8 cellular contexts compared by ENCODE assay signal in the genomic region with DNA sequence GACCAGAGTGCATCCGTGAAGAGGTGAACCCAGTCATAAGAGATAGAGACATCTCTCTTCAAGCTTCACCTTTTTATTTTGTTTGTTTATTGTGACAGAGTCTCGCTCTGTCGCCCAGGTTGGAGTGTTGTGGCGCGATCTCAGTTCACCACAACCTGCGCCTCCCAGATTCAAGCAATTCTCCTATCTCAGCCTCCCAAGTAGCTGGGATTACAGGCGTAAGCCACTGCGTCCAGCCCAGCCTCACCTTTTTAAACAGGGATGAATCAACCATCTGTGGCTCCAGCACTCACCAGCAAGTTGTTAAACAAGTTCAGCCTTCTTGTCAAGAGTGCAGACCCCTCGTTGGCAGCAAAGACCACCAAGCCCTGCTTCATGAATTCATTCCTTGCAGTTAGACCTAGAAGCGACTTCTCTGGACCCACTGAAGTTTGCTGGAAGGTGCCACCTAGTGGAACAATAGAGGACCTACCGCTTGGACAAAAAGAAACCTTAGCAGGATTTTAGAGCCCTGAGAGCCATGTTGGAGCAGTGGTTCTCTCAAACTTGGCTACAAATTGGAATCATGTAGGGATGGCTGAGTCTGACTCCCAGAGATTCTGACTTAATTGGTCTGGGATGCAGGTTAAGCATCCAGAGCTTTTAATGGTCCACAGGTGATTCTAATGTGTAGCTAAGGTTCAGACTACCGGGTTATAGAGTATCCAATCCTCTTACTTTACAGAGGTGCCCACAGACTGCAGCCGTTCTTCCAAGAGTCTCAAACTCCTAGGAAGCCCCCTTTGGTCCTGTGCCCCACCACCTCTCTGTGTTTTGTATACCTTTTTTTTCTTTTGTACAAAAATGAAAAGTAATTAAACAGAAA. TPM values are rescaled to one million over a fixed set of nuclear protein-coding genes. Genes with fewer than 3 reads are reported as not detected.
DNase-seq lines count a peak whose midpoint lies in the region; ATAC-seq and TF ChIP-seq lines count a peak whose summit lies in the region.

No MANE protein-coding gene starts in this region.

- no peaks in the 10 kb centered on the region for H3K9me3 ChIP-seq in CD4-positive, alpha-beta T cell (ENCODE audit: control insufficient read depth, low read length)
- no peaks in the 10 kb centered on the region for H3K9me3 ChIP-seq in endodermal cell (ENCODE audit: control insufficient read depth, low read length)

- H3K4me3 ChIP-seq in endodermal cell (ENCODE audit: low read length): no peak overlapping the region

- no peaks in the 10 kb centered on the region for H3K9me3 Mint-ChIP-seq in CD4-positive, alpha-beta T cell
- no peaks in the 10 kb centered on the region for H3K9me3 Mint-ChIP-seq in T-helper 1 cell treated with Interleukin-12 subunit alpha and Interleukin-12 subunit beta and Interleukin-4 antibody, amounts not matched to agents 30 μg/mL and 1 μg/mL, for 36 hours
- H3K9me3 Mint-ChIP-seq in endodermal cell: no peaks in the 10 kb centered on the region

- no peaks in the 10 kb centered on the region for H3K4me1 Mint-ChIP-seq in CD4-positive, alpha-beta T cell (ENCODE audit: low read depth)
- H3K4me1 Mint-ChIP-seq in T-helper 1 cell treated with Interleukin-12 subunit alpha and Interleukin-12 subunit beta and Interleukin-4 antibody, amounts not matched to agents 30 μg/mL and 1 μg/mL, for 36 hours (ENCODE audit: low read depth): peaks cover 26% of the 10 kb centered on the region
- peaks cover 14% of the 10 kb centered on the region for H3K4me1 Mint-ChIP-seq in endodermal cell

- CTCF ChIA-PET in CD4-positive, alpha-beta T cell (lab: Charles Lee): interaction anchor here (0.8 to 2.9 kb wide), 3 partner anchors 10 to 224 kb away, joined by 3 to 21 read pairs (median 13); a partner anchor contains a TSS

- DNase-seq in CD4-positive, alpha-beta T cell: peak in 5 of 10 experiments; percentile 12 to 38 (median 23)
- DNase-seq in NCI-H1105 (lab: John Stamatoyannopoulos, UW) (peak; percentile 18), endodermal cell (peak; percentile 76), midbrain (lab: John Stamatoyannopoulos, UW) (peak; percentile 75), GOT3 (lab: John Stamatoyannopoulos, UW) (no peak)

- H3K27ac Mint-ChIP-seq in CD4-positive, alpha-beta T cell: no peak overlapping the region
- peak overlapping the region; percentile 29 for H3K27ac Mint-ChIP-seq in T-helper 1 cell treated with Interleukin-12 subunit alpha and Interleukin-12 subunit beta and Interleukin-4 antibody, amounts not matched to agents 30 μg/mL and 1 μg/mL, for 36 hours
- H3K27ac Mint-ChIP-seq in endodermal cell: no peak overlapping the region

- peak; percentile 96 for ATAC-seq in CD4-positive, alpha-beta T cell (ENCODE audit: poor library complexity)
- ATAC-seq in GM18502 (IDR thresholded peaks at IDR 0.05; ENCODE audit: poor library complexity, unreplicated experiment) (peak; percentile 93), HG02763 (IDR thresholded peaks at IDR 0.05; ENCODE audit: unreplicated experiment) (peak; percentile 89)

- 61 to 69% methylated on average over 10 to 13 of the region's 13 CpGs for WGBS in endodermal cell (ENCODE audit: insufficient coverage in 1 of 2, insufficient read length in 1 of 2), 2 experiments

- no peak overlapping the region for H3K9ac ChIP-seq in endodermal cell (ENCODE audit: extremely low read depth, low read length, poor library complexity, severe bottlenecking)

- no peaks in the 10 kb centered on the region for H3K36me3 ChIP-seq in endodermal cell (ENCODE audit: control insufficient read depth, insufficient read depth, low read length)

- H3K27me3 Mint-ChIP-seq in CD4-positive, alpha-beta T cell: peaks cover 4% of the 10 kb centered on the region
- H3K27me3 Mint-ChIP-seq in T-helper 1 cell treated with Interleukin-12 subunit alpha and Interleukin-12 subunit beta and Interleukin-4 antibody, amounts not matched to agents 30 μg/mL and 1 μg/mL, for 36 hours (ENCODE audit: low read depth): peaks cover 18% of the 10 kb centered on the region
- peaks cover 16% of the 10 kb centered on the region for H3K27me3 Mint-ChIP-seq in endodermal cell (ENCODE audit: insufficient read depth)

- H3K36me3 Mint-ChIP-seq in CD4-positive, alpha-beta T cell (ENCODE audit: low read depth): no peaks in the 10 kb centered on the region
- H3K36me3 Mint-ChIP-seq in T-helper 1 cell treated with Interleukin-12 subunit alpha and Interleukin-12 subunit beta and Interleukin-4 antibody, amounts not matched to agents 30 μg/mL and 1 μg/mL, for 36 hours (ENCODE audit: low read depth): no peaks in the 10 kb centered on the region
- no peaks in the 10 kb centered on the region for H3K36me3 Mint-ChIP-seq in endodermal cell (ENCODE audit: low read depth)

- intact Hi-C loops in CD4-positive, alpha-beta T cell (cut with DNase I, micrococcal nuclease): loop anchor here (1.0 to 10.0 kb wide), 3 partner anchors 108 to 265 kb away; a partner anchor contains a TSS

- H3K4me3 Mint-ChIP-seq in CD4-positive, alpha-beta T cell: no peak overlapping the region
- no peak overlapping the region for H3K4me3 Mint-ChIP-seq in T-helper 1 cell treated with Interleukin-12 subunit alpha and Interleukin-12 subunit beta and Interleukin-4 antibody, amounts not matched to agents 30 μg/mL and 1 μg/mL, for 36 hours
- H3K4me3 Mint-ChIP-seq in endodermal cell: no peak overlapping the region

- peak; percentile 72 for TF ChIP-seq CTCF in CD4-positive, alpha-beta T cell (IDR thresholded peaks at IDR 0.05)
- TF ChIP-seq CTCF in endodermal cell (conservative IDR thresholded peaks at IDR 0.05): peak; percentile 86

- POLR2A ChIA-PET in CD4-positive, alpha-beta T cell (lab: Charles Lee): no interaction called here

- no peaks in the 10 kb centered on the region for H3K4me1 ChIP-seq in endodermal cell (ENCODE audit: control insufficient read depth, insufficient read depth, low read length)

- no peak overlapping the region for H3K27ac ChIP-seq in CD4-positive, alpha-beta T cell (ENCODE audit: low read depth, low read length)
- no peak overlapping the region for H3K27ac ChIP-seq in endodermal cell (ENCODE audit: low read depth, low read length)

- no peaks in the 10 kb centered on the region for H3K27me3 ChIP-seq in CD4-positive, alpha-beta T cell (ENCODE audit: control insufficient read depth, insufficient read depth, low read length)
- H3K27me3 ChIP-seq in endodermal cell (ENCODE audit: control insufficient read depth, insufficient read depth, low read length, poor library complexity, severe bottlenecking): no peaks in the 10 kb centered on the region

RNA-seq across cellular contexts. Expression of a gene that starts 10.5 kb away (rescaled TPM):
- total RNA-seq in CD4-positive, alpha-beta T cell: 10 to 100 TPM; 21.7 to 23.0 TPM
- 10 to 100 TPM; 30.2 to 43.4 TPM for total RNA-seq in endodermal cell
- 25.0 TPM for polyA plus RNA-seq in endodermal cell (2013, experiment 1 of 2)
- 25.7 TPM for polyA plus RNA-seq in endodermal cell (2013, experiment 2 of 2)
